In genomic region chr16:14186954-14187306, GRCh38 we compare ENCODE assay signal across 9 cellular contexts.
DNase-seq lines count a peak whose midpoint lies in the region; ATAC-seq and TF ChIP-seq lines count a peak whose summit lies in the region.
"Had no signal": no experiment of that assay in that cellular context is flagged by ENCODE, and none has a peak within 500 bp of the region (broad histone marks: within the 10 kb centered on the region; RNA-seq: fewer than 3 reads in every experiment).

No MANE protein-coding gene starts in this region.

- POLR2A ChIA-PET in IMR-90 (lab: Charles Lee; ENCODE audit: unreplicated experiment), result no interaction called here

- H2AK5ac ChIP-seq in IMR-90 (ENCODE audit: low read depth, low read length), result peak overlapping the region; percentile 21; the same call in 1 of the 2 replicates

- H2BK120ac ChIP-seq in IMR-90 (ENCODE audit: low read depth, low read length), result no peak overlapping the region

- no peak overlapping the region for H2BK15ac ChIP-seq in IMR-90 (ENCODE audit: low read depth, low read length)

- no peak overlapping the region for H3K56ac ChIP-seq in IMR-90 (ENCODE audit: extremely low read depth, insufficient read depth, low read length)

- peak overlapping the region; percentile 36 for H2AFZ ChIP-seq in IMR-90 (replicated peaks; ENCODE audit: low read length, poor library complexity)

- H4K8ac ChIP-seq in IMR-90 (ENCODE audit: low read depth in 2 of 2, low read length in 2 of 2), result no peak overlapping the region

- no peak overlapping the region; the same call in 1 of the 2 replicates for H3K23ac ChIP-seq in IMR-90 (ENCODE audit: low read depth, low read length)

- peaks cover 6% of the 10 kb centered on the region in 2 experiments; a peak in 2 of 4 replicates for H3K79me1 ChIP-seq in IMR-90 (ENCODE audit: low read depth in 1 of 2, low read length in 2 of 2)

- intact Hi-C loops in IMR-90 (cut with micrococcal nuclease), result loop anchor here (5.0 kb wide), 3 partner anchors 45 to 265 kb away; partner anchors contain the start of genes ERCC4 and MRTFB
- intact Hi-C loops in left lung (cut with DNase I), result loop anchor here in 1 of 2 donors (10.0 kb wide), 1 partner anchor 262 kb away; the partner anchor contains the start of gene ERCC4
- intact Hi-C loops in stomach (cut with DNase I; ENCODE audit: low total_unique reads), result no loop called here

- H2AK9ac ChIP-seq in IMR-90 (replicated peaks; ENCODE audit: low read depth, low read length, poor library complexity), result no peak overlapping the region

- H3K14ac ChIP-seq in IMR-90 (replicated peaks; ENCODE audit: low read depth, low read length), result 0 out of 2 replicates have a peak overlapping the region, but pooled peaks have one; percentile 1

- TF ChIP-seq CTCF in IMR-90 (conservative IDR thresholded peaks at IDR 0.05; ENCODE audit: low read depth, low read length) (no peak), left lung (IDR thresholded peaks at IDR 0.05) (no peak), stomach (IDR thresholded peaks at IDR 0.05) (no peak)

- no peak overlapping the region for H3K18ac ChIP-seq in IMR-90 (ENCODE audit: low read depth, low read length)

- no peak overlapping the region for H4K91ac ChIP-seq in IMR-90 (ENCODE audit: insufficient read depth, low read depth, low read length)

- no peak for TF ChIP-seq RAD21 in IMR-90 (IDR thresholded peaks at IDR 0.05; ENCODE audit: low read length)

- no peaks in the 10 kb centered on the region for H3K36me3 ChIP-seq in IMR-90 (ENCODE audit: control insufficient read depth, insufficient read depth, low read length)
- H3K36me3 ChIP-seq in left lung, result no peaks in the 10 kb centered on the region
- H3K36me3 ChIP-seq in stomach, result no peaks in the 10 kb centered on the region

- no peak for TF ChIP-seq EP300 in stomach (IDR thresholded peaks at IDR 0.05)

- peaks cover 8% of the 10 kb centered on the region for H3K4me1 ChIP-seq in IMR-90 (ENCODE audit: control insufficient read depth, insufficient read depth, low read length)
- H3K4me1 ChIP-seq in left lung, result peaks cover 0 to 18% of the 10 kb centered on the region in 2 donors
- H3K4me1 ChIP-seq in stomach, result peaks cover 0 to 29% (median 15%) of the 10 kb centered on the region in 4 donors

- H3K9me3 ChIP-seq in IMR-90 (ENCODE audit: control insufficient read depth, insufficient read depth, low read length), result no peaks in the 10 kb centered on the region
- no peaks in the 10 kb centered on the region for H3K9me3 ChIP-seq in left lung
- H3K9me3 ChIP-seq in stomach, result no peaks in the 10 kb centered on the region

- peaks cover 2% of the 10 kb centered on the region; the same call in 1 of the 2 replicates for H3K9me1 ChIP-seq in IMR-90 (ENCODE audit: insufficient read depth, low read length)

- no peak overlapping the region for H3K4me3 ChIP-seq in IMR-90 (ENCODE audit: insufficient read depth, low read depth, low read length)
- H3K4me3 ChIP-seq in left lung, result peak overlapping the region; percentile 10 to 28
- H3K4me3 ChIP-seq in stomach, result peak overlapping the region; percentile 31 to 42 (median 35)

- no peak overlapping the region; the same call in 1 of the 2 replicates for H2BK20ac ChIP-seq in IMR-90 (ENCODE audit: low read depth, low read length)

- H3K27ac ChIP-seq in IMR-90 (ENCODE audit: insufficient read depth, low read length) (no peak overlapping the region), caudate nucleus (ENCODE audit: low read depth, low read length) (peak overlapping the region; percentile 74), left lung (peak overlapping the region; percentile 58 to 64), stomach (peak overlapping the region; percentile 34 to 79 (median 66))

- H4K20me1 ChIP-seq in IMR-90 (ENCODE audit: insufficient read depth, low read length), result peaks cover 17% of the 10 kb centered on the region; the same call in 1 of the 2 replicates

- TF ChIP-seq POLR2A in IMR-90 (IDR thresholded peaks at IDR 0.05; ENCODE audit: low read depth, low read length) (no peak), stomach (IDR thresholded peaks at IDR 0.05) (no peak)

- H3K27me3 ChIP-seq in IMR-90 (ENCODE audit: control insufficient read depth, insufficient read depth, low read length), result 0 out of 2 replicates have a peak, but pooled peaks cover 2% of the 10 kb centered on the region
- H3K27me3 ChIP-seq in left lung, result no peaks in the 10 kb centered on the region
- H3K27me3 ChIP-seq in stomach, result no peaks in the 10 kb centered on the region

- H3K9ac ChIP-seq in IMR-90 (ENCODE audit: low read depth, low read length), result no peak overlapping the region

- BruUV-seq in IMR-90 (replicated peaks; lab: Mats Ljungman, UMichigan), result no TSS peak

- in situ Hi-C loops in IMR-90 (cut with MboI; ENCODE audit: low sequenced_read_pairs), result no loop called here
- in situ Hi-C loops in ACHN (cut with HindIII; ENCODE audit: low pct_ligation_motif_present, low pct_unique_long_range_greater_than_20kb, low sequenced_read_pairs), result no loop called here

- no peak for DNase-seq in IMR-90
- peak in 1 of 61 donors; percentile 55 for DNase-seq in caudate nucleus (lab: John Stamatoyannopoulos, UW)
- DNase-seq in left lung, result no peak
- DNase-seq in stomach, result no peak
- no peak for DNase-seq in ACHN
- DNase-seq in AG20443 (ENCODE audit: low spot score), result no peak
- DNase-seq in retina, result no peak
- no peak for DNase-seq in activated effector memory CD4-positive, alpha-beta T cell treated with Interleukin-2 at 50 U/mL for 16 hours
- DNase-seq: left colon had no signal

- WGBS in IMR-90 (ENCODE audit: extremely low coverage in 2 of 2, insufficient read length in 1 of 2), 2 experiments, result no CpG with 5 or more reads among the region's 1 CpG
- 61 to 91% (median 78%) methylated on average over 1 of the region's 1 CpG for WGBS in stomach, 5 donors

- CTCF ChIA-PET in IMR-90 (lab: Yijun Ruan, JAX), result interaction anchor here (1.2 to 1.9 kb wide), 7 partner anchors 10 to 267 kb away, joined by 4 to 11 read pairs (median 5); partner anchors contain the start of gene ERCC4

- peak overlapping the region; percentile 86; the same call in 1 of the 2 replicates for H3K4me2 ChIP-seq in IMR-90 (ENCODE audit: low read depth, low read length)

- no peak overlapping the region for H4K5ac ChIP-seq in IMR-90 (ENCODE audit: low read depth, low read length)

- dilution Hi-C loops in IMR-90 (cut with HindIII; ENCODE audit: low sequenced_read_pairs, unreplicated experiment), result no loop called here

- peak; percentile 9; the same call in 1 of the 2 replicates for ATAC-seq in IMR-90 (ENCODE audit: low read depth)
- ATAC-seq in left lung, result peak; percentile 22
- ATAC-seq: left colon had no signal

- no peak overlapping the region for H3K4ac ChIP-seq in IMR-90 (ENCODE audit: low read depth, low read length)

- no peak overlapping the region for H2BK5ac ChIP-seq in IMR-90 (ENCODE audit: low read depth, low read length, poor library complexity, severe bottlenecking)

TF ChIP-seq in IMR-90, 13 proteins besides CTCF, POLR2A, EP300 and RAD21:
- TF ChIP-seq FOS (IDR thresholded peaks at IDR 0.05; ENCODE audit: low read depth, low read length), result no peak
- TF ChIP-seq CHD1 (IDR thresholded peaks at IDR 0.05; ENCODE audit: low read depth, low read length), result no peak
- no peak for TF ChIP-seq ELK1 (IDR thresholded peaks at IDR 0.05; ENCODE audit: borderline replicate concordance, low read depth, low read length)
- TF ChIP-seq NFE2L2 (IDR thresholded peaks at IDR 0.05; ENCODE audit: low read depth, low read length), result no peak
- no peak for TF ChIP-seq RFX5 (IDR thresholded peaks at IDR 0.05; ENCODE audit: low read depth, low read length)
